Comparison of ENCODE assay signal across 9 cellular contexts in genomic region chr7:100493476-100494264, GRCh38. TPM values are rescaled to one million over a fixed set of nuclear protein-coding genes. Genes with fewer than 3 reads are reported as not detected.
A peak's percentile ranks its signal among the peaks of the same experiment; 100 is the strongest.
DNase-seq lines count a peak whose midpoint lies in the region; ATAC-seq, FAIRE-seq and TF ChIP-seq lines count a peak whose summit lies in the region.
"Had no signal": no experiment of that assay in that cellular context is flagged by ENCODE, and none has a peak within 500 bp of the region (broad histone marks: within the 10 kb centered on the region; RNA-seq: fewer than 3 reads in every experiment).

No MANE protein-coding gene starts in this region.

- H3K4me3 ChIP-seq in SK-N-SH (ENCODE audit: low read depth in 2 of 2, low read length in 1 of 2): no peak overlapping the region
- peak overlapping the region in 1 of 2 donors; percentile 68 for H3K4me3 ChIP-seq in neuronal stem cell (ENCODE audit: low read length in 2 of 2)

- ATAC-seq in SK-N-SH treated with all-trans-retinoic acid at 6 μM for 48 hours (no peak), esophagus mucosa (peak; percentile 59), HG03432 (IDR thresholded peaks at IDR 0.05; ENCODE audit: unreplicated experiment) (no peak)

- H3K9me2 ChIP-seq in SK-N-SH: no peaks in the 10 kb centered on the region

- TF ChIP-seq CTCF in SK-N-SH (IDR thresholded peaks at IDR 0.05): no peak

- TF ChIP-seq EP300 in SK-N-SH (IDR thresholded peaks at IDR 0.05; ENCODE audit: borderline replicate concordance in 1 of 2, low read depth in 1 of 2, low read length in 1 of 2): no peak

- H2BK120ac ChIP-seq in neuronal stem cell (ENCODE audit: low read depth, low read length): no peak overlapping the region

- FAIRE-seq in urothelium cell line (lab: Jason Lieb, UNC) (no peak), GM19239 (lab: Jason Lieb, UNC) (no peak)

- no peaks in the 10 kb centered on the region for H3K79me2 ChIP-seq in SK-N-SH (ENCODE audit: insufficient read depth)

- POLR2A ChIA-PET in SK-N-SH (lab: Yijun Ruan, JAX): interaction anchor here (1.2 kb wide), 1 partner anchor 46 kb away, joined by 3 read pairs; the partner anchor contains the start of gene AGFG2

- CTCF ChIA-PET in SK-N-SH (lab: Yijun Ruan, JAX): interaction anchor here (0.9 to 2.2 kb wide), 6 partner anchors 10 to 73 kb away, joined by 3 to 12 read pairs (median 4); partner anchors contain the start of gene NYAP1

- H3K79me1 ChIP-seq in neuronal stem cell (ENCODE audit: low read depth, low read length): peaks cover 2% of the 10 kb centered on the region

- H3K36me3 ChIP-seq in SK-N-SH (replicated peaks in 1 of 2; ENCODE audit: control insufficient read depth in 1 of 2, insufficient read depth in 2 of 2, low read length in 1 of 2) (peaks cover 0 to under 1% of the 10 kb centered on the region in 2 experiments), neuronal stem cell (replicated peaks in 1 of 2; ENCODE audit: control insufficient read depth in 2 of 2, insufficient read depth in 2 of 2, low read length in 2 of 2) (peaks cover 2 to 8% of the 10 kb centered on the region in 2 donors)

- H2BK12ac ChIP-seq in neuronal stem cell (ENCODE audit: low read length): no peak overlapping the region

- peak overlapping the region; percentile 97 for H2BK15ac ChIP-seq in neuronal stem cell (ENCODE audit: low read length)

- H3K9ac ChIP-seq in SK-N-SH: no peak overlapping the region
- H3K9ac ChIP-seq in neuronal stem cell (ENCODE audit: low read depth, low read length, poor library complexity): peak overlapping the region; percentile 83

- DNase-seq in SK-N-SH (peak; percentile 36), neuronal stem cell (ENCODE audit: low spot score) (no peak), urothelium cell line (ENCODE audit: low spot score) (peak; percentile 3), GM19239 (ENCODE audit: insufficient read length, low spot score) (no peak)
- peak; percentile 56 for DNase-seq in activated CD8-positive, alpha-beta memory T cell treated with anti-CD3 and anti-CD28 coated beads, Interleukin-2, amount 50 U/mL, for 4 hours

- H4K91ac ChIP-seq in neuronal stem cell (ENCODE audit: low read depth, low read length, poor library complexity): no peak overlapping the region

- WGBS in SK-N-SH (ENCODE audit: low lambda C conversion rate): 93% methylated on average over 52 of the region's 56 CpGs
- no CpG with 5 or more reads among the region's 56 CpGs for WGBS in neuronal stem cell (ENCODE audit: extremely low coverage in 2 of 2, insufficient read length in 2 of 2, insufficient replicate concordance in 1 of 2), 2 donors

- no peak overlapping the region for H3K4ac ChIP-seq in neuronal stem cell (ENCODE audit: low read length)

- H3K4me1 ChIP-seq in SK-N-SH (ENCODE audit: control insufficient read depth in 1 of 2, insufficient read depth in 2 of 2, low read depth in 1 of 2, low read length in 1 of 2) (peaks cover 3 to 17% of the 10 kb centered on the region in 2 experiments; a peak in 2 of 4 replicates), neuronal stem cell (ENCODE audit: control insufficient read depth in 2 of 2, insufficient read depth in 1 of 2, low read depth in 1 of 2, low read length in 2 of 2) (peaks cover 23 to 24% of the 10 kb centered on the region in 2 donors)

- peak overlapping the region; percentile 97 for H3K18ac ChIP-seq in neuronal stem cell (ENCODE audit: low read length)

- no peak overlapping the region for H2BK5ac ChIP-seq in neuronal stem cell (ENCODE audit: low read length)

- H3K23ac ChIP-seq in neuronal stem cell (ENCODE audit: low read depth, low read length, poor library complexity): peak overlapping the region; percentile 92

- H3K9me3 ChIP-seq in SK-N-SH (no peaks in the 10 kb centered on the region), neuronal stem cell (replicated peaks in 1 of 2; ENCODE audit: control insufficient read depth in 2 of 2, insufficient read depth in 1 of 2, low read depth in 1 of 2, low read length in 2 of 2) (no peaks in the 10 kb centered on the region)

- no peak overlapping the region for H3K4me2 ChIP-seq in SK-N-SH
- peak overlapping the region; percentile 65 for H3K4me2 ChIP-seq in neuronal stem cell (ENCODE audit: insufficient read depth, low read length, poor library complexity, severe bottlenecking)

- H3K27ac ChIP-seq in SK-N-SH (ENCODE audit: low read depth in 2 of 2, low read length in 1 of 2): no peak overlapping the region
- H3K27ac ChIP-seq in neuronal stem cell (replicated peaks; ENCODE audit: low read length): no peak overlapping the region
- H3K27ac ChIP-seq: VCaP had no signal

- no peak for TF ChIP-seq RAD21 in SK-N-SH (IDR thresholded peaks at IDR 0.05; ENCODE audit: low read length)

- no peaks in the 10 kb centered on the region for H3F3A ChIP-seq in SK-N-SH (replicated peaks; ENCODE audit: insufficient read depth)

- H3K14ac ChIP-seq in neuronal stem cell (ENCODE audit: low read length): peak overlapping the region; percentile 78

- peak overlapping the region; percentile 41 for H2AK5ac ChIP-seq in neuronal stem cell (ENCODE audit: low read depth, low read length)

- no peaks in the 10 kb centered on the region for H4K20me1 ChIP-seq in SK-N-SH (ENCODE audit: insufficient read depth)

- H3K27me3 ChIP-seq in SK-N-SH (ENCODE audit: insufficient read depth) (no peaks in the 10 kb centered on the region), neuronal stem cell (ENCODE audit: control insufficient read depth in 3 of 3, insufficient read depth in 3 of 3, low read depth in 1 of 3, low read length in 3 of 3) (no peaks in the 10 kb centered on the region)

- no peak overlapping the region for H4K8ac ChIP-seq in neuronal stem cell (ENCODE audit: low read depth, low read length)

- H2AFZ ChIP-seq in SK-N-SH (ENCODE audit: low read depth): no peak overlapping the region
- H2AFZ ChIP-seq in neuronal stem cell (ENCODE audit: low read length): no peak overlapping the region

TF ChIP-seq in SK-N-SH, 30 proteins besides CTCF, POLR2A, EP300 and RAD21 (continues in another document):
- no peak for TF ChIP-seq PBX3 (IDR thresholded peaks at IDR 0.05)
- no peak for TF ChIP-seq MAX (IDR thresholded peaks at IDR 0.05; ENCODE audit: low read depth)
- TF ChIP-seq RXRA (IDR thresholded peaks at IDR 0.05; ENCODE audit: borderline replicate concordance, low read depth): no peak
- TF ChIP-seq MXI1 (IDR thresholded peaks at IDR 0.05; ENCODE audit: low read depth, low read length): no peak

TF ChIP-seq in SK-N-SH treated with all-trans-retinoic acid at 6 μM for 48 hours, 23 proteins besides CTCF, POLR2A, EP300 and RAD21 (continues in another document):
- TF ChIP-seq TCF4 (CRISPR knock-in tag; IDR thresholded peaks at IDR 0.05; ENCODE audit: borderline replicate concordance): no peak
- TF ChIP-seq TSHZ2 (CRISPR knock-in tag; IDR thresholded peaks at IDR 0.05): no peak
- TF ChIP-seq ZFP30 (CRISPR knock-in tag; IDR thresholded peaks at IDR 0.05): no peak
- TF ChIP-seq ZNF8 (CRISPR knock-in tag; IDR thresholded peaks at IDR 0.05): no peak
- TF ChIP-seq ZFP3 (CRISPR knock-in tag; IDR thresholded peaks at IDR 0.05): no peak
- no peak for TF ChIP-seq ZNF565 (CRISPR knock-in tag; conservative IDR thresholded peaks at IDR 0.05; ENCODE audit: low read depth)

RNA-seq across cellular contexts. Expression of gene NYAP1, which starts 9.9 kb away (rescaled TPM):
- 3.9 and 6.0 TPM in 2 replicates for polyA plus RNA-seq in SK-N-SH (2012; rRNA removed)
- 3.0 and 4.2 TPM in 2 replicates for polyA plus RNA-seq in SK-N-SH (2012; cell fraction: cytosol; rRNA removed)
- polyA plus RNA-seq in SK-N-SH (2012; cell fraction: nucleus; rRNA removed): 7.3 and 13.1 TPM in 2 replicates
- 0.16 TPM for total RNA-seq in esophagus mucosa
- polyA plus RNA-seq in neuronal stem cell (2013, experiment 1 of 2): 4.4 TPM
- polyA plus RNA-seq in neuronal stem cell (2013, experiment 2 of 2): 4.5 TPM

RNA-seq across cellular contexts. Expression of gene TSC22D4, which starts 14.7 kb away (rescaled TPM):
- polyA plus RNA-seq in SK-N-SH (2012; rRNA removed): 20.3 and 32.7 TPM in 2 replicates
- polyA plus RNA-seq in SK-N-SH (2012; cell fraction: cytosol; rRNA removed): 13.4 and 24.0 TPM in 2 replicates
- polyA plus RNA-seq in SK-N-SH (2012; cell fraction: nucleus; rRNA removed): 45.7 and 64.8 TPM in 2 replicates
- 31.1 TPM for total RNA-seq in esophagus mucosa
- 17.3 TPM for polyA plus RNA-seq in neuronal stem cell (2013, experiment 1 of 2)
- polyA plus RNA-seq in neuronal stem cell (2013, experiment 2 of 2): 16.1 TPM

RNA-seq across cellular contexts. Expression of gene SPACDR, which starts 29.6 kb away (rescaled TPM):
- 0.93 and 1.5 TPM in 2 replicates for polyA plus RNA-seq in SK-N-SH (2012; rRNA removed)
- 0.44 and 0.47 TPM in 2 replicates for polyA plus RNA-seq in SK-N-SH (2012; cell fraction: cytosol; rRNA removed)
- polyA plus RNA-seq in SK-N-SH (2012; cell fraction: nucleus; rRNA removed): 7.2 and 8.4 TPM in 2 replicates
- 0.24 TPM for total RNA-seq in esophagus mucosa
- 1.6 TPM for polyA plus RNA-seq in neuronal stem cell (2013, experiment 1 of 2)
- polyA plus RNA-seq in neuronal stem cell (2013, experiment 2 of 2): 1.2 TPM

RNA-seq across cellular contexts. Expression of gene AGFG2, which starts 45.3 kb away (rescaled TPM):
- 16.1 and 23.1 TPM in 2 replicates for polyA plus RNA-seq in SK-N-SH (2012; rRNA removed)
- 9.1 and 10.0 TPM in 2 replicates for polyA plus RNA-seq in SK-N-SH (2012; cell fraction: cytosol; rRNA removed)
- polyA plus RNA-seq in SK-N-SH (2012; cell fraction: nucleus; rRNA removed): 29.2 and 35.1 TPM in 2 replicates
- 19.5 TPM for total RNA-seq in esophagus mucosa
- polyA plus RNA-seq in neuronal stem cell (2013, experiment 1 of 2): 3.2 TPM
- 4.6 TPM for polyA plus RNA-seq in neuronal stem cell (2013, experiment 2 of 2)

RNA-seq across cellular contexts. Expression of gene PPP1R35, which starts 57.4 kb away (rescaled TPM):
- polyA plus RNA-seq in SK-N-SH (2012; rRNA removed): 66.9 and 75.9 TPM in 2 replicates
- 26.7 and 37.5 TPM in 2 replicates for polyA plus RNA-seq in SK-N-SH (2012; cell fraction: cytosol; rRNA removed)
- polyA plus RNA-seq in SK-N-SH (2012; cell fraction: nucleus; rRNA removed): 280 and 468 TPM in 2 replicates
- 27.4 TPM for total RNA-seq in esophagus mucosa
- 72.3 TPM for polyA plus RNA-seq in neuronal stem cell (2013, experiment 1 of 2)
- 69.0 TPM for polyA plus RNA-seq in neuronal stem cell (2013, experiment 2 of 2)

Comparison
In these comparisons a context has a peak if more than half of its experiments do, and no peak if none do; other contexts are left out.
1. DNase-seq: peak in SK-N-SH (single experiment), activated CD8-positive, alpha-beta memory T cell treated with anti-CD3 and anti-CD28 coated beads, Interleukin-2, amount 50 U/mL, for 4 hours (single experiment) and urothelium cell line (single experiment); none in neuronal stem cell (single experiment) and GM19239 (single experiment).